In genomic region chr5:40798856-40799210, GRCh38 we compare ENCODE assay signal across 7 cellular contexts. TPM values are rescaled to one million over a fixed set of nuclear protein-coding genes. Genes with fewer than 3 reads are reported as not detected.
DNase-seq lines count a peak whose midpoint lies in the region; ATAC-seq and FAIRE-seq lines count a peak whose summit lies in the region.

No MANE protein-coding gene starts in this region.

- H3K27me3 Mint-ChIP-seq in activated naive CD8-positive, alpha-beta T cell, result no peaks in the 10 kb centered on the region
- peaks cover 4 to 18% (median 16%) of the 10 kb centered on the region in 3 donors for H3K27me3 Mint-ChIP-seq in immature natural killer cell (ENCODE audit: low read depth in 3 of 3)

- H3K4me1 Mint-ChIP-seq in activated naive CD8-positive, alpha-beta T cell (ENCODE audit: low read depth), result peaks cover 40% of the 10 kb centered on the region
- H3K4me1 Mint-ChIP-seq in immature natural killer cell, result peaks cover 31 to 48% of the 10 kb centered on the region in 2 donors

- H3K27me3 ChIP-seq in HUES6 (ENCODE audit: control insufficient read depth, insufficient read depth, low read length) (no peaks in the 10 kb centered on the region), subcutaneous abdominal adipose tissue (ENCODE audit: control insufficient read depth in 5 of 5, insufficient read depth in 4 of 5, low read length in 5 of 5) (no peaks in the 10 kb centered on the region)

- FAIRE-seq in urothelium cell line (lab: Jason Lieb, UNC), result no peak

- H3K9me3 ChIP-seq in HUES6 (ENCODE audit: control insufficient read depth, insufficient read depth, low read depth, low read length), result no peaks in the 10 kb centered on the region
- H3K9me3 ChIP-seq in subcutaneous abdominal adipose tissue (ENCODE audit: control insufficient read depth in 5 of 5, low read length in 5 of 5), result no peaks in the 10 kb centered on the region

- H3K27ac Mint-ChIP-seq in activated naive CD8-positive, alpha-beta T cell, result peak overlapping the region; percentile 94
- H3K27ac Mint-ChIP-seq in immature natural killer cell, result peak overlapping the region; percentile 88 to 95 (median 90)

- peak overlapping the region; percentile 97 for H3K4me3 ChIP-seq in HUES6 (ENCODE audit: low read depth, low read length)
- peak overlapping the region; percentile 81 to 96 (median 90) for H3K4me3 ChIP-seq in subcutaneous abdominal adipose tissue (ENCODE audit: low read depth in 1 of 5, low read length in 5 of 5)

- peaks cover 6% of the 10 kb centered on the region; the same call in 1 of the 2 replicates for H3K36me3 ChIP-seq in HUES6 (ENCODE audit: control insufficient read depth, insufficient read depth, low read length)
- no peaks in the 10 kb centered on the region for H3K36me3 ChIP-seq in subcutaneous abdominal adipose tissue (ENCODE audit: control insufficient read depth in 5 of 5, insufficient read depth in 5 of 5, low read length in 5 of 5)

- H3K9ac ChIP-seq in HUES6 (ENCODE audit: low read length) (peak overlapping the region; percentile 79), subcutaneous abdominal adipose tissue (ENCODE audit: low read length in 5 of 5) (peak overlapping the region in 4 of 5 donors; percentile 61 to 93 (median 72))

- DNase-seq in immature natural killer cell (no peak), NCI-H1436 (lab: John Stamatoyannopoulos, UW) (no peak), urothelium cell line (ENCODE audit: low spot score) (no peak)

- no peaks in the 10 kb centered on the region for H3K9me3 Mint-ChIP-seq in activated naive CD8-positive, alpha-beta T cell (ENCODE audit: low read depth)
- H3K9me3 Mint-ChIP-seq in immature natural killer cell, result no peaks in the 10 kb centered on the region

- peaks cover 8% of the 10 kb centered on the region for H3K36me3 Mint-ChIP-seq in activated naive CD8-positive, alpha-beta T cell
- no peaks in the 10 kb centered on the region for H3K36me3 Mint-ChIP-seq in immature natural killer cell

- peak overlapping the region; percentile 91 for H3K4me3 Mint-ChIP-seq in activated naive CD8-positive, alpha-beta T cell
- peak overlapping the region; percentile 91 to 95 (median 95) for H3K4me3 Mint-ChIP-seq in immature natural killer cell

- no peak for ATAC-seq in GM21381 (IDR thresholded peaks at IDR 0.05; ENCODE audit: unreplicated experiment)

- H3K27ac ChIP-seq in HUES6 (ENCODE audit: low read depth, low read length) (peak overlapping the region; percentile 77; the same call in 1 of the 2 replicates), subcutaneous abdominal adipose tissue (ENCODE audit: low read depth, low read length) (peak overlapping the region; percentile 69)

- H3K4me1 ChIP-seq in HUES6 (ENCODE audit: control insufficient read depth, insufficient read depth, low read length), result peaks cover 12% of the 10 kb centered on the region
- H3K4me1 ChIP-seq in subcutaneous abdominal adipose tissue (ENCODE audit: control insufficient read depth in 5 of 5, insufficient read depth in 5 of 5, low read length in 5 of 5), result peaks cover 0 to 31% (median 27%) of the 10 kb centered on the region in 5 donors

RNA-seq across cellular contexts. Expression of gene PRKAA1, which starts 0.7 kb away (rescaled TPM):
- polyA plus RNA-seq in immature natural killer cell, result 10 to 100 TPM; 32.5 to 54.3 (median 39.8) TPM

RNA-seq across cellular contexts. Expression of gene RPL37, which starts 36.2 kb away (rescaled TPM):
- polyA plus RNA-seq in immature natural killer cell, result 1,000 to 10,000 TPM in 2 of 3 donors, 100 to 1,000 TPM in 1; 415 to 1,331 (median 1,143) TPM

RNA-seq across cellular contexts. Expression of gene CARD6, which starts 42.3 kb away (rescaled TPM):
- 1 to 10 TPM; 1.5 to 4.5 (median 1.9) TPM for polyA plus RNA-seq in immature natural killer cell

RNA-seq across cellular contexts. Expression of gene TTC33, which starts 43.1 kb away (rescaled TPM):
- polyA plus RNA-seq in immature natural killer cell, result 10 to 100 TPM; 10.5 to 18.1 (median 11.2) TPM
